In the genomic region with DNA sequence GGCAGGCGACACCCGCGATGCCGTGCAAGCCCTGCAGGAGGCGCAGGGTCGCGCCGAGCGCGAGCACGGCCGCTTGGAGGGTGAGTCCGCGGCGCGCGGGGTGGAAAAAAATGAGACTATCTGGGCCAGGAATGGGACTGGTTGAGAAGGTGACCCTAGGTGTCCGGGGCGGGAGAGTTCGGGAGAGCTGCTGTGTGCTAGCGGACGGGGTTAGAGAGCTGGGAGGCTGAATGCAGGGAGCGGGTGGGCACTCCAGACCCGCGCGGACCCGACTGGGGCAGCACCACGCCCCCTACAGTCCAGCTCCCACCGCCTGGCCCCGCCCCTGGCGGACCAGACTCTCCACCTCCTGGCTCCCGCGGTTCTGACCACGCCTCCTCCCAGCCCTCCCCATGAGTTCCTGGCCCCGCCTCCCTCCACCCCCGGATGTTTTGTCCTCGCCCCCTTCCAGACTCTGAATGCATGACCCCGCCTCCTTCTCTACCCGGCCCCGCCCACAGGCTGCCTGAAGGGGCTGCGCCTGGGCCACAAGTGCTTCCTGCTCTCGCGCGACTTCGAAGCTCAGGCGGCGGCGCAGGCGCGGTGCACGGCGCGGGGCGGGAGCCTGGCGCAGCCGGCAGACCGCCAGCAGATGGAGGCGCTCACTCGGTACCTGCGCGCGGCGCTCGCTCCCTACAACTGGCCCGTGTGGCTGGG, we compare ENCODE assay signal across 8 cellular contexts. TPM values are rescaled to one million over a fixed set of nuclear protein-coding genes. Genes with fewer than 3 reads are reported as not detected.
DNase-seq lines count a peak whose midpoint lies in the region; ATAC-seq and TF ChIP-seq lines count a peak whose summit lies in the region.

No MANE protein-coding gene starts in this region.

- intact Hi-C loops in right lobe of liver (cut with DNase I): no loop called here

- H3K27ac ChIP-seq in right lobe of liver: peak overlapping the region in 1 of 3 donors; percentile 59

- whole genome bisulfite sequencing in right lobe of liver (ENCODE audit: insufficient coverage, low coverage, low lambda C conversion rate, missing lambda C conversion rate): 0% methylated on average over 13 of the region's 65 CpGs

- H3K9me3 ChIP-seq in right lobe of liver: no peaks in the 10 kb centered on the region

- H3K4me1 ChIP-seq in right lobe of liver: peaks cover 0 to 4% (median 0%) of the 10 kb centered on the region in 4 donors

- no peaks in the 10 kb centered on the region for H3K36me3 ChIP-seq in right lobe of liver

- peak; percentile 60 to 69 (median 63) for TF ChIP-seq CTCF in right lobe of liver (IDR thresholded peaks at IDR 0.05)

- peak overlapping the region; percentile 52 to 67 (median 55) for H3K4me3 ChIP-seq in right lobe of liver

- H3K27me3 ChIP-seq in right lobe of liver: no peaks in the 10 kb centered on the region

- ATAC-seq in HG03159 (IDR thresholded peaks at IDR 0.05; ENCODE audit: unreplicated experiment): peak; percentile 77
- ATAC-seq in right lobe of liver: peak; percentile 93 to 97 (median 94)

- TF ChIP-seq POLR2A in right lobe of liver (IDR thresholded peaks at IDR 0.05): peak; percentile 69

- DNase-seq in NCI-H345 (lab: John Stamatoyannopoulos, UW) (peak; percentile 90), NCI-H345 treated with DMSO at 0.1 percent for 48 hours (lab: John Stamatoyannopoulos, UW; ENCODE audit: unreplicated experiment) (no peak), NCI-H460 (ENCODE audit: extremely low read depth, low read depth) (peak; percentile 99), dermis microvascular lymphatic vessel endothelial cell (ENCODE audit: low read depth in 2 of 2) (peak; percentile 98 to 100), right lobe of liver (peak; percentile 92 to 99 (median 98))
- DNase-seq in activated CD4-positive, alpha-beta T cell treated with anti-CD3 and anti-CD28 coated beads, Interleukin-2, amount 50 U/mL, for 48 hours: peak; percentile 95 to 96
- peak; percentile 92 for DNase-seq in stimulated activated CD4-positive, alpha-beta T cell treated with anti-CD3 and anti-CD28 coated beads, Interleukin-4, amount 100 ng/mL, for 1 hour

RNA-seq across cellular contexts. Expression of gene CLEC11A, which starts 1.5 kb away (rescaled TPM):
- total RNA-seq in NCI-H460 (2014; rRNA removed; shearing (Covaris generic)): 4.6 and 5.4 TPM in 2 replicates
- polyA plus RNA-seq in NCI-H460 (2014; cell fraction: nucleus; rRNA removed): 16.6 and 19.9 TPM in 2 replicates
- total RNA-seq in dermis microvascular lymphatic vessel endothelial cell (1.3 and 2.1 TPM in 2 replicates), right lobe of liver (1 to 10 TPM; 1.7 to 9.9 (median 5.0) TPM)

RNA-seq across cellular contexts. Expression of gene SHANK1, which starts 5.1 kb away (rescaled TPM):
- total RNA-seq in NCI-H460 (2014; rRNA removed; shearing (Covaris generic)): 0.12 and 0.15 TPM in 2 replicates
- polyA plus RNA-seq in NCI-H460 (2014; cell fraction: nucleus; rRNA removed): 0.37 and 7.8 TPM in 2 replicates
- total RNA-seq in dermis microvascular lymphatic vessel endothelial cell (under 0.01 and 0.13 TPM in 2 replicates), right lobe of liver (under 1 TPM in 4 of 6 experiments, not detected in 2; 0.07 to 0.62 (median 0.25) TPM)

RNA-seq across cellular contexts. Expression of gene GPR32, which starts 45.6 kb away (rescaled TPM):
- total RNA-seq in NCI-H460 (2014; rRNA removed; shearing (Covaris generic)): not detected in 2 replicates
- polyA plus RNA-seq in NCI-H460 (2014; cell fraction: nucleus; rRNA removed): not detected in 2 replicates
- total RNA-seq in dermis microvascular lymphatic vessel endothelial cell (not detected in 2 replicates), right lobe of liver (not detected)
